Comparison of ENCODE assay signal across 1 cellular context in the genomic region with DNA sequence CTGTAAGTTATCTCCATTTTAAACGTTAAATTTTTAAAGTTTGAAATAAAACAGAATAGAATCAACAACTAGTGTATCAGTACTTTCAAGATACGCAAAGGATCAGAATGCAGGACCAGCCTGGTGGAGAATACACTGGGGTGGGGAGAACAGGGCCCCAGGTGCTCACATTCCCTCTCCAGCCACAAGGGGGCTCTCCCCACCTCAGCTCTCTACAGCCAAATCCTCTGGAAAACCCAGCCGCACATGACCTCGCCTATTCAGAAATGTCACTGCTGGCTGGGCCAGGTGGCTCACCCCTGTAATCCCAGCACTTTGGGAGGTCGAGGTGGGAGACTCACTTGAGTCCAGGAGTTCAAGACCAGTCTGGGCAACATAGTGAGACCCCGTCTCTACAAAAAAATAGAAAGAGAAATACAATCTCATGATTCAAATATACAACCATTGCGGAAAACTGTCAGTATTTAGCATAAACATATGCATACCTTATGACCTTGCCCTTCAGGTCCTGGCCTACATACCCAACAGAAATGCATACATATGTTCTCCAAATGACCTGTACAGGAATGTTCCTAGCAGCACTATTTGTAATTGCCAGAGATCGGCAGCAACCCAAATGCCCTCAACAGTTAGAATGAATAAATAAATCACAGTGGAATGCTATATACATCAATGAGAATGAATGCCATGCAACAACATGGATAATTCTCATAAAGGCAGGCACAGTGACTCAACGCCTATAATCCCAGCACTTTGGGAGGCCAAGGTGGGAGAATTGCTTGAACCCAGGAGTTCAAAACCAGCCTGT.
TF ChIP-seq lines count a peak whose summit lies in the region.

No MANE protein-coding gene starts in this region.

TF ChIP-seq in H1, 55 proteins besides CTCF, POLR2A, EP300 and RAD21:
- no peak for TF ChIP-seq TAF1 (IDR thresholded peaks at IDR 0.05; ENCODE audit: low read depth, low read length)
- TF ChIP-seq CREB1 (IDR thresholded peaks at IDR 0.05) = peak; percentile 14; the same call in 1 of the 2 replicates
- TF ChIP-seq KDM1A (IDR thresholded peaks at IDR 0.05; ENCODE audit: borderline replicate concordance, low read length) = peak; percentile 10; the same call in 1 of the 2 replicates
- TF ChIP-seq, protein P1, sequence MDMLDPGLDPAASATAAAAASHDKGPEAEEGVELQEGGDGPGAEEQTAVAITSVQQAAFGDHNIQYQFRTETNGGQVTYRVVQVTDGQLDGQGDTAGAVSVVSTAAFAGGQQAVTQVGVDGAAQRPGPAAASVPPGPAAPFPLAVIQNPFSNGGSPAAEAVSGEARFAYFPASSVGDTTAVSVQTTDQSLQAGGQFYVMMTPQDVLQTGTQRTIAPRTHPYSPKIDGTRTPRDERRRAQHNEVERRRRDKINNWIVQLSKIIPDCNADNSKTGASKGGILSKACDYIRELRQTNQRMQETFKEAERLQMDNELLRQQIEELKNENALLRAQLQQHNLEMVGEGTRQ (IDR thresholded peaks at IDR 0.05; ENCODE audit: low read length) = peak; percentile 39; the same call in 1 of the 2 replicates
- no peak for TF ChIP-seq SAP30 (IDR thresholded peaks at IDR 0.05; ENCODE audit: insufficient read depth, insufficient replicate concordance, low read length)
- TF ChIP-seq FOSL1 (IDR thresholded peaks at IDR 0.05; ENCODE audit: insufficient read depth, low read depth, low read length) = no peak
- TF ChIP-seq TEAD4 (IDR thresholded peaks at IDR 0.05; ENCODE audit: low read depth, low read length) = 0 out of 2 replicates have a peak, but pooled peaks have one; percentile 33
